In genomic region chr16:53803998-53804397, GRCh38 we compare ENCODE assay signal across 18 cellular contexts.
DNase-seq lines count a peak whose midpoint lies in the region; ATAC-seq and TF ChIP-seq lines count a peak whose summit lies in the region.
"Had no signal": no experiment of that assay in that cellular context is flagged by ENCODE, and none has a peak within 500 bp of the region (broad histone marks: within the 10 kb centered on the region; RNA-seq: fewer than 3 reads in every experiment).

No MANE protein-coding gene starts in this region.

- H4K20me1 ChIP-seq in mammary epithelial cell (ENCODE audit: insufficient read depth, low read length) = no peaks in the 10 kb centered on the region

- no TSS peak for BruUV-seq in mammary epithelial cell (replicated peaks; lab: Mats Ljungman, UMichigan)

- TF ChIP-seq CTCF in mammary epithelial cell (conservative IDR thresholded peaks at IDR 0.05 in 1 of 2, IDR thresholded peaks at IDR 0.05 in 1 of 2; ENCODE audit: extremely low read depth in 1 of 2, insufficient read depth in 1 of 2, low read depth in 1 of 2, low read length in 2 of 2) = no peak

- no peaks in the 10 kb centered on the region for H3K9me3 ChIP-seq in mammary epithelial cell (replicated peaks; ENCODE audit: insufficient read depth, low read length)
- H3K9me3 ChIP-seq: BE2C had no signal

- dilution Hi-C loops in mammary epithelial cell (cut with HindIII; ENCODE audit: low sequenced_read_pairs) = no loop called here

- peaks cover 67% of the 10 kb centered on the region for H3K79me2 ChIP-seq in mammary epithelial cell (ENCODE audit: insufficient read depth, low read length)

- no peaks in the 10 kb centered on the region for H3K9me3 Mint-ChIP-seq in activated CD4-positive, alpha-beta T cell treated with anti-CD3 and anti-CD28 coated beads, Interleukin-2, amount 10 ng/mL, durations not matched to agents 24 days and 14 days
- H3K9me3 Mint-ChIP-seq in activated naive CD4-positive, alpha-beta T cell treated with anti-CD3 and anti-CD28 coated beads, Interleukin-2, amount 10 ng/mL, durations not matched to agents 7 days and 5 days = no peaks in the 10 kb centered on the region

- H3K36me3 Mint-ChIP-seq in activated CD4-positive, alpha-beta T cell treated with anti-CD3 and anti-CD28 coated beads, Interleukin-2, amount 10 ng/mL, durations not matched to agents 24 days and 14 days (ENCODE audit: low read depth) = no peaks in the 10 kb centered on the region
- peaks cover 2% of the 10 kb centered on the region for H3K36me3 Mint-ChIP-seq in activated naive CD4-positive, alpha-beta T cell treated with anti-CD3 and anti-CD28 coated beads, Interleukin-2, amount 10 ng/mL, durations not matched to agents 7 days and 5 days
- H3K36me3 Mint-ChIP-seq: CD4-positive, CD25-positive, alpha-beta regulatory T cell had no signal

- CTCF ChIA-PET in mammary epithelial cell (lab: Charles Lee; ENCODE audit: low non-redundant PET) = interaction anchor here (0.6 kb wide), 1 partner anchor 15 kb away, joined by 3 read pairs; no protein-coding TSS in a partner anchor
- CTCF ChIA-PET in activated naive CD4-positive, alpha-beta T cell treated with anti-CD3 and anti-CD28 coated beads, Interleukin-2, amount 10 ng/mL, durations not matched to agents 7 days and 5 days (lab: Charles Lee) = no interaction called here

- H3K9ac ChIP-seq in mammary epithelial cell (ENCODE audit: insufficient read depth, low read length) = no peak overlapping the region
- H3K9ac ChIP-seq: GM23248 had no signal

- no peak overlapping the region for H3K27ac ChIP-seq in mammary epithelial cell (ENCODE audit: insufficient read depth, low read depth, low read length)
- H3K27ac ChIP-seq: GM23248 had no signal

- WGBS in mammary epithelial cell (ENCODE audit: low coverage, missing lambda C conversion rate) = 82% methylated on average over 2 of the region's 2 CpGs

- no peak overlapping the region for H3K27ac Mint-ChIP-seq in activated CD4-positive, alpha-beta T cell treated with anti-CD3 and anti-CD28 coated beads, Interleukin-2, amount 10 ng/mL, durations not matched to agents 24 days and 14 days
- no peak overlapping the region for H3K27ac Mint-ChIP-seq in activated naive CD4-positive, alpha-beta T cell treated with anti-CD3 and anti-CD28 coated beads, Interleukin-2, amount 10 ng/mL, durations not matched to agents 7 days and 5 days
- H3K27ac Mint-ChIP-seq: CD4-positive, CD25-positive, alpha-beta regulatory T cell had no signal

- H3K27me3 ChIP-seq in mammary epithelial cell (ENCODE audit: insufficient read depth, low read length) = no peaks in the 10 kb centered on the region
- H3K27me3 ChIP-seq: BE2C had no signal

- peak; percentile 10 for DNase-seq in activated CD4-positive, alpha-beta T cell treated with anti-CD3 and anti-CD28 coated beads, Interleukin-2, amount 10 ng/mL, durations not matched to agents 24 days and 14 days
- DNase-seq in activated CD4-positive, alpha-beta T cell treated with anti-CD3 and anti-CD28 coated beads for 4 hours = no peak
- DNase-seq in ELF-1 (ENCODE audit: low read depth, low spot score) (peak; percentile 5), NCI-H526 (lab: John Stamatoyannopoulos, UW) (peak; percentile 25 to 56), mammary epithelial cell (no peak), NCI-H748 (lab: John Stamatoyannopoulos, UW; ENCODE audit: unreplicated experiment) (no peak)
- DNase-seq in activated naive CD4-positive, alpha-beta T cell treated with anti-CD3 and anti-CD28 coated beads, Interleukin-2, amount 10 ng/mL, durations not matched to agents 7 days and 5 days = no peak
- DNase-seq: ACHN; BE2C; C1 segment of cervical spinal cord; CD4-positive, CD25-positive, alpha-beta regulatory T cell; DMS153; DMS79 treated with DMSO at 0.1 percent for 48 hours; GM23248; HCEC 1CT; KG1 had no signal

- intact Hi-C loops in activated CD4-positive, alpha-beta T cell treated with anti-CD3 and anti-CD28 coated beads, Interleukin-2, amount 10 ng/mL, durations not matched to agents 24 days and 14 days (cut with micrococcal nuclease) = no loop called here
- intact Hi-C loops in mammary epithelial cell (cut with micrococcal nuclease) = no loop called here

- H3K4me1 Mint-ChIP-seq in activated CD4-positive, alpha-beta T cell treated with anti-CD3 and anti-CD28 coated beads, Interleukin-2, amount 10 ng/mL, durations not matched to agents 24 days and 14 days = peaks cover 4% of the 10 kb centered on the region
- no peaks in the 10 kb centered on the region for H3K4me1 Mint-ChIP-seq in activated naive CD4-positive, alpha-beta T cell treated with anti-CD3 and anti-CD28 coated beads, Interleukin-2, amount 10 ng/mL, durations not matched to agents 7 days and 5 days

- in situ Hi-C loops in mammary epithelial cell (cut with MboI; ENCODE audit: low sequenced_read_pairs in 2 of 2) = no loop called here

- H3K4me3 Mint-ChIP-seq in activated CD4-positive, alpha-beta T cell treated with anti-CD3 and anti-CD28 coated beads, Interleukin-2, amount 10 ng/mL, durations not matched to agents 24 days and 14 days = no peak overlapping the region
- no peak overlapping the region for H3K4me3 Mint-ChIP-seq in activated naive CD4-positive, alpha-beta T cell treated with anti-CD3 and anti-CD28 coated beads, Interleukin-2, amount 10 ng/mL, durations not matched to agents 7 days and 5 days
- H3K4me3 Mint-ChIP-seq: CD4-positive, CD25-positive, alpha-beta regulatory T cell had no signal

- H3K27me3 Mint-ChIP-seq in activated CD4-positive, alpha-beta T cell treated with anti-CD3 and anti-CD28 coated beads, Interleukin-2, amount 10 ng/mL, durations not matched to agents 24 days and 14 days = no peaks in the 10 kb centered on the region
- no peaks in the 10 kb centered on the region for H3K27me3 Mint-ChIP-seq in activated naive CD4-positive, alpha-beta T cell treated with anti-CD3 and anti-CD28 coated beads, Interleukin-2, amount 10 ng/mL, durations not matched to agents 7 days and 5 days
- H3K27me3 Mint-ChIP-seq: CD4-positive, CD25-positive, alpha-beta regulatory T cell had no signal

- H3K4me3 ChIP-seq in mammary epithelial cell (replicated peaks in 1 of 3; ENCODE audit: insufficient read depth in 1 of 3, low read depth in 2 of 3, low read length in 3 of 3) = no peak overlapping the region
- H3K4me3 ChIP-seq: GM12878, GM23248 had no signal

- H3K36me3 ChIP-seq in mammary epithelial cell (ENCODE audit: insufficient read depth, low read length) = no peaks in the 10 kb centered on the region
- H3K36me3 ChIP-seq: BE2C had no signal

- ATAC-seq in GM19397 (IDR thresholded peaks at IDR 0.05; ENCODE audit: unreplicated experiment) = no peak
- ATAC-seq: GM12878 had no signal

- H2AFZ ChIP-seq in mammary epithelial cell (ENCODE audit: low read depth, low read length) = no peak overlapping the region
- H2AFZ ChIP-seq: GM23248 had no signal

- H3K4me2 ChIP-seq in mammary epithelial cell (ENCODE audit: insufficient read depth, low read depth, low read length) = peak overlapping the region; percentile 41

- H3K4me1 ChIP-seq in mammary epithelial cell (ENCODE audit: insufficient read depth, low read length) = peaks cover 31% of the 10 kb centered on the region

Comparison
In these comparisons a context has a peak if more than half of its experiments do, and no peak if none do; other contexts are left out.
1. DNase-seq: peak in activated CD4-positive, alpha-beta T cell treated with anti-CD3 and anti-CD28 coated beads, Interleukin-2, amount 10 ng/mL, durations not matched to agents 24 days and 14 days (single experiment), ELF-1 (single experiment) and NCI-H526 (2 of 2); none in activated CD4-positive, alpha-beta T cell treated with anti-CD3 and anti-CD28 coated beads for 4 hours (0 of 2), mammary epithelial cell (single experiment), NCI-H748 (single experiment) and activated naive CD4-positive, alpha-beta T cell treated with anti-CD3 and anti-CD28 coated beads, Interleukin-2, amount 10 ng/mL, durations not matched to agents 7 days and 5 days (single experiment).